In the genomic region with DNA sequence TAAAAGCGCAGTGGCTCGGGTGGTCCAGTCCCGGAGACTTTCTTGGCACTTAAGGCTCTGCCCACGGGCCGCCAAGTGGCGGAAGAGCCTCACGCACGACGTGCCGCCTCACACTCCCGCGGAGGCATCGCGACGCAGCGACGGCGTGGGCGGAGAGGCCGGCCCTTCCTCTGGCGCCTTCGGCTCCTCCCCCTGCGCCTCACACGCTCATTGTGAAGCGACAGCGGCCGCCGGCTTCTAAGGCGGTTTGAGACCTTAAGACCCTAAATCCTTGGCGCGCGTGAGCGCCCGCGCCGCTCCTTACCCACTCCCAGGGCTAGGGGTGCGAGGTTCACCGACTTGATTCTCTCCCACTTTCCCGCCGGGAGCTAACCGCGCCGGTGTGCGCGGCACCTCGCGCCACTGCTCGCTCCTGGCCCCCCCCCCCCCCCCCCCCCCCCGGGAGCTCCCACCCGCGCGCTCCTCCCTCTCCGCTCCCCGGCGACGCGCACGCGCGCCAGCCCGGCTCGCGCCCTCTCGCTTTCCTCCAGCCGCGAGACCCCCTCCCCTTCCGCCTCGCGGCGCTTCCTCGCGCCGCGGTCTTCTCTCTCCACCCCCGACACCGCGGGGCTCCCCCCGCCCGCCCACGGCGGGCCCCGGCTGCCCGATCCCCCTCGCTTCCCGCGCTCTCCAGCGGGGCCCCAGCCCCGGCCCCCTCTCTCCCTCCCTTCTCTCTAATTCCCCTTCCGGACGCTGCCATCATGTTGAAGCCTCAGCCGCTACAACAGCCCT, we compare ENCODE assay signal across 8 cellular contexts. TPM values are rescaled to one million over a fixed set of nuclear protein-coding genes. Genes with fewer than 3 reads are reported as not detected.
DNase-seq lines count a peak whose midpoint lies in the region; ATAC-seq and TF ChIP-seq lines count a peak whose summit lies in the region.

A gene with protein sequence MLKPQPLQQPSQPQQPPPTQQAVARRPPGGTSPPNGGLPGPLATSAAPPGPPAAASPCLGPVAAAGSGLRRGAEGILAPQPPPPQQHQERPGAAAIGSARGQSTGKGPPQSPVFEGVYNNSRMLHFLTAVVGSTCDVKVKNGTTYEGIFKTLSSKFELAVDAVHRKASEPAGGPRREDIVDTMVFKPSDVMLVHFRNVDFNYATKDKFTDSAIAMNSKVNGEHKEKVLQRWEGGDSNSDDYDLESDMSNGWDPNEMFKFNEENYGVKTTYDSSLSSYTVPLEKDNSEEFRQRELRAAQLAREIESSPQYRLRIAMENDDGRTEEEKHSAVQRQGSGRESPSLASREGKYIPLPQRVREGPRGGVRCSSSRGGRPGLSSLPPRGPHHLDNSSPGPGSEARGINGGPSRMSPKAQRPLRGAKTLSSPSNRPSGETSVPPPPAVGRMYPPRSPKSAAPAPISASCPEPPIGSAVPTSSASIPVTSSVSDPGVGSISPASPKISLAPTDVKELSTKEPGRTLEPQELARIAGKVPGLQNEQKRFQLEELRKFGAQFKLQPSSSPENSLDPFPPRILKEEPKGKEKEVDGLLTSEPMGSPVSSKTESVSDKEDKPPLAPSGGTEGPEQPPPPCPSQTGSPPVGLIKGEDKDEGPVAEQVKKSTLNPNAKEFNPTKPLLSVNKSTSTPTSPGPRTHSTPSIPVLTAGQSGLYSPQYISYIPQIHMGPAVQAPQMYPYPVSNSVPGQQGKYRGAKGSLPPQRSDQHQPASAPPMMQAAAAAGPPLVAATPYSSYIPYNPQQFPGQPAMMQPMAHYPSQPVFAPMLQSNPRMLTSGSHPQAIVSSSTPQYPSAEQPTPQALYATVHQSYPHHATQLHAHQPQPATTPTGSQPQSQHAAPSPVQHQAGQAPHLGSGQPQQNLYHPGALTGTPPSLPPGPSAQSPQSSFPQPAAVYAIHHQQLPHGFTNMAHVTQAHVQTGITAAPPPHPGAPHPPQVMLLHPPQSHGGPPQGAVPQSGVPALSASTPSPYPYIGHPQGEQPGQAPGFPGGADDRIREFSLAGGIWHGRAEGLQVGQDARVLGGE (plus strand): TSS at position 480 of the 771 bp plus-strand sequence. CDS start 261 bp downstream, at position 741.

- peaks cover 45% of the 10 kb centered on the region for H3K4me1 Mint-ChIP-seq in activated CD4-positive, alpha-beta T cell treated with anti-CD3 and anti-CD28 coated beads, Interleukin-2, amount 10 ng/mL, durations not matched to agents 24 days and 14 days

- H3K36me3 Mint-ChIP-seq in activated CD4-positive, alpha-beta T cell treated with anti-CD3 and anti-CD28 coated beads, Interleukin-2, amount 10 ng/mL, durations not matched to agents 24 days and 14 days (ENCODE audit: low read depth): peaks cover 56% of the 10 kb centered on the region

- peak; percentile 97 for TF ChIP-seq POLR2A in GM19099 (IDR thresholded peaks at IDR 0.05; ENCODE audit: extremely low read depth, insufficient read length, low read depth)

- peak within 1 kb of the TSS; percentile 100 for H3K27ac Mint-ChIP-seq in activated CD4-positive, alpha-beta T cell treated with anti-CD3 and anti-CD28 coated beads, Interleukin-2, amount 10 ng/mL, durations not matched to agents 24 days and 14 days

- ATAC-seq in HG03439 (IDR thresholded peaks at IDR 0.05; ENCODE audit: unreplicated experiment) (peak; percentile 51), left colon (peak; percentile 78)

- H3K27me3 Mint-ChIP-seq in activated CD4-positive, alpha-beta T cell treated with anti-CD3 and anti-CD28 coated beads, Interleukin-2, amount 10 ng/mL, durations not matched to agents 24 days and 14 days: peaks cover 2% of the 10 kb centered on the region

- intact Hi-C loops in activated CD4-positive, alpha-beta T cell treated with anti-CD3 and anti-CD28 coated beads, Interleukin-2, amount 10 ng/mL, durations not matched to agents 24 days and 14 days (cut with micrococcal nuclease): loop anchor here (1.0 to 10.0 kb wide), 5 partner anchors 24 to 1175 kb away; a partner anchor contains a TSS
- intact Hi-C loops in left colon (cut with DNase I, micrococcal nuclease): no loop called here

- peak within 1 kb of the TSS; percentile 97 to 100 for H3K27ac ChIP-seq in coronary artery

- DNase-seq in AG10803 (ENCODE audit: low read depth) (peak; percentile 97), NCI-H524 treated with DMSO at 0.1 percent for 48 hours (lab: John Stamatoyannopoulos, UW) (peak; percentile 50), coronary artery (ENCODE audit: low spot score) (peak; percentile 94), left colon (peak; percentile 94 to 96)
- peak; percentile 98 for DNase-seq in activated CD4-positive, alpha-beta T cell treated with anti-CD3 and anti-CD28 coated beads, Interleukin-2, amount 10 ng/mL, durations not matched to agents 24 days and 14 days
- DNase-seq in stimulated activated CD4-positive, alpha-beta T cell treated with anti-CD3 and anti-CD28 coated beads, Interleukin-1b, Interleukin-23, amount 100 ng/mL, for 4 hours (ENCODE audit: low read depth in 2 of 2): peak; percentile 94 to 96

- no peaks in the 10 kb centered on the region for H3K9me3 Mint-ChIP-seq in activated CD4-positive, alpha-beta T cell treated with anti-CD3 and anti-CD28 coated beads, Interleukin-2, amount 10 ng/mL, durations not matched to agents 24 days and 14 days

- H3K4me3 Mint-ChIP-seq in activated CD4-positive, alpha-beta T cell treated with anti-CD3 and anti-CD28 coated beads, Interleukin-2, amount 10 ng/mL, durations not matched to agents 24 days and 14 days: peak within 1 kb of the TSS; percentile 100

- TF ChIP-seq CTCF in AG10803 (conservative IDR thresholded peaks at IDR 0.05; ENCODE audit: low read length): no peak
- TF ChIP-seq CTCF in coronary artery (IDR thresholded peaks at IDR 0.05): no peak

- peak within 1 kb of the TSS; percentile 100 for H3K4me3 ChIP-seq in AG10803 (ENCODE audit: low read length)
- H3K4me3 ChIP-seq in coronary artery: peak within 1 kb of the TSS; percentile 100

RNA-seq across cellular contexts. Expression of the gene that starts here (rescaled TPM):
- total RNA-seq in activated CD4-positive, alpha-beta T cell treated with anti-CD3 and anti-CD28 coated beads, Interleukin-2, amount 10 ng/mL, durations not matched to agents 24 days and 14 days: 299 and 321 TPM in 2 replicates
- total RNA-seq in left colon: 10 to 100 TPM; 86.6 to 98.5 TPM

Comparison
In these comparisons a context has a peak if more than half of its experiments do, and no peak if none do; other contexts are left out.
1. Peak in every context shown above with its lines: DNase-seq, ATAC-seq, H3K4me3 ChIP-seq and H3K27ac ChIP-seq.